ENCODE assay signal across 29 cellular contexts in genomic region chr1:56202186-56202585, GRCh38.
A peak's percentile ranks its signal among the peaks of the same experiment; 100 is the strongest.
DNase-seq lines count a peak whose midpoint lies in the region; ATAC-seq, FAIRE-seq and TF ChIP-seq lines count a peak whose summit lies in the region.
"Had no signal": no experiment of that assay in that cellular context is flagged by ENCODE, and none has a peak within 500 bp of the region (broad histone marks: within the 10 kb centered on the region; RNA-seq: fewer than 3 reads in every experiment).

No MANE protein-coding gene starts in this region.

- H3K4me2 ChIP-seq in PC-9, result no peak overlapping the region
- H3K4me2 ChIP-seq: A549 had no signal

- peaks cover 2% of the 10 kb centered on the region for H3K27me3 ChIP-seq in bronchial epithelial cell (ENCODE audit: control insufficient read depth, insufficient read depth, low read length)
- H3K27me3 ChIP-seq in uterus, result no peaks in the 10 kb centered on the region
- no peaks in the 10 kb centered on the region for H3K27me3 ChIP-seq in PC-9 (ENCODE audit: insufficient read depth, low read depth)
- H3K27me3 ChIP-seq: BE2C, Peyer's patch had no signal

- H3K27ac ChIP-seq in uterus (peak overlapping the region; percentile 48 to 57), PC-9 (no peak overlapping the region)
- H3K27ac ChIP-seq: A549, Peyer's patch had no signal

- peaks cover 44% of the 10 kb centered on the region for H3K4me1 Mint-ChIP-seq in nephron
- H3K4me1 Mint-ChIP-seq: CD8-positive, alpha-beta memory T cell had no signal

- H3K9me3 ChIP-seq in uterus (no peaks in the 10 kb centered on the region), PC-9 (ENCODE audit: insufficient read depth, low read depth) (0 out of 2 replicates have a peak, but pooled peaks cover 5% of the 10 kb centered on the region)
- H3K9me3 ChIP-seq: A549, BE2C, HAP-1, Peyer's patch had no signal

- no TSS peak for BruUV-seq in PC-9 (replicated peaks; lab: Mats Ljungman, UMichigan)

- no peaks in the 10 kb centered on the region for H4K20me1 ChIP-seq in PC-9 (ENCODE audit: insufficient read depth)

- peak; percentile 36 for FAIRE-seq in bronchial epithelial cell (lab: Jason Lieb, UNC)
- FAIRE-seq: A549, GM12878, HTR-8/SVneo, K562 had no signal

- peak; percentile 21 for DNase-seq in LHCN-M2 (ENCODE audit: low read depth)
- peak; percentile 46 for DNase-seq in bronchial epithelial cell (ENCODE audit: low read depth)
- DNase-seq in uterus, result no peak
- no peak for DNase-seq in left ventricle myocardium superior
- no peak for DNase-seq in activated CD4-positive, alpha-beta T cell treated with anti-CD3 and anti-CD28 coated beads for 4 hours
- DNase-seq in PC-9, result no peak
- DNase-seq: BE2C; CD8-positive, alpha-beta memory T cell; DMS 273 treated with DMSO at 0.1 percent for 48 hours; DMS79; EL; GDM1; GOT3; HFFc6; MM.1S; NCI-H2029 treated with DMSO at 0.1 percent for 48 hours; NCI-H2171; NCI-H226; NCI-H510A; NCI-H69; Peyer's patch; SHP77 treated with DMSO at 0.1 percent for 48 hours had no signal

- peaks cover 7% of the 10 kb centered on the region for H3K27me3 Mint-ChIP-seq in nephron (ENCODE audit: low read depth)

- POLR2A ChIA-PET in PC-9 (lab: Charles Lee; ENCODE audit: unreplicated experiment), result no interaction called here

- H3K4me1 ChIP-seq in uterus, result peaks cover 0 to 6% of the 10 kb centered on the region in 2 donors
- H3K4me1 ChIP-seq in PC-9 (replicated peaks; ENCODE audit: insufficient read depth), result peaks cover 10% of the 10 kb centered on the region
- H3K4me1 ChIP-seq: A549, BE2C, HAP-1, Peyer's patch had no signal

- peak overlapping the region in 2 of 3 experiments; percentile 32 to 61 for H3K27ac Mint-ChIP-seq in nephron
- H3K27ac Mint-ChIP-seq: CD14-positive monocyte; CD8-positive, alpha-beta memory T cell; HFFc6 had no signal

- TF ChIP-seq POLR2A in uterus (IDR thresholded peaks at IDR 0.05), result no peak

- H3K79me2 ChIP-seq in PC-9 (ENCODE audit: low read depth), result no peaks in the 10 kb centered on the region

- H3K4me3 ChIP-seq in bronchial epithelial cell (ENCODE audit: low read depth, low read length) (no peak overlapping the region), uterus (no peak overlapping the region), PC-9 (no peak overlapping the region)
- H3K4me3 ChIP-seq: A549, GM12878, HAP-1, K562, Peyer's patch had no signal

- intact Hi-C loops in uterus (cut with DNase I; ENCODE audit: low total_unique reads), result no loop called here
- intact Hi-C loops in left ventricle myocardium superior (cut with micrococcal nuclease), result no loop called here
- intact Hi-C loops in PC-9 (cut with micrococcal nuclease; ENCODE audit: unreplicated experiment), result no loop called here

- no peak overlapping the region for H2AFZ ChIP-seq in PC-9

- H3K9me2 ChIP-seq in PC-9 (ENCODE audit: insufficient read depth), result no peaks in the 10 kb centered on the region

- no peaks in the 10 kb centered on the region for H3K36me3 ChIP-seq in bronchial epithelial cell (ENCODE audit: control insufficient read depth, insufficient read depth, low read length)
- no peaks in the 10 kb centered on the region for H3K36me3 ChIP-seq in uterus
- H3K36me3 ChIP-seq in PC-9 (ENCODE audit: low read depth), result no peaks in the 10 kb centered on the region
- H3K36me3 ChIP-seq: BE2C, HAP-1, Peyer's patch had no signal

- peaks cover 7% of the 10 kb centered on the region for H3K9me3 Mint-ChIP-seq in nephron

- H3K36me3 Mint-ChIP-seq in nephron (ENCODE audit: low read depth), result no peaks in the 10 kb centered on the region
- H3K36me3 Mint-ChIP-seq: CD14-positive monocyte; CD8-positive, alpha-beta memory T cell had no signal

- no peaks in the 10 kb centered on the region for H3F3A ChIP-seq in PC-9 (ENCODE audit: insufficient read depth, low read depth)

- CTCF ChIA-PET in PC-9 (lab: Charles Lee), result no interaction called here

- no peak for ATAC-seq in left ventricle myocardium superior
- ATAC-seq: A549, K562 had no signal

- TF ChIP-seq CTCF in bronchial epithelial cell (IDR thresholded peaks at IDR 0.05; ENCODE audit: insufficient read depth, low read length, severe bottlenecking) (no peak), nephron (IDR thresholded peaks at IDR 0.05; ENCODE audit: unreplicated experiment in 3 of 3) (no peak), uterus (IDR thresholded peaks at IDR 0.05) (no peak), PC-9 (conservative IDR thresholded peaks at IDR 0.05) (no peak)

- no peak overlapping the region for H3K4me3 Mint-ChIP-seq in nephron
- H3K4me3 Mint-ChIP-seq: CD14-positive monocyte; CD8-positive, alpha-beta memory T cell; HFFc6 had no signal

Comparison
In these comparisons a context has a peak if more than half of its experiments do, and no peak if none do; other contexts are left out.
1. DNase-seq: peak in LHCN-M2 (single experiment) and bronchial epithelial cell (single experiment); none in uterus (0 of 2), left ventricle myocardium superior (single experiment), activated CD4-positive, alpha-beta T cell treated with anti-CD3 and anti-CD28 coated beads for 4 hours (0 of 2) and PC-9 (0 of 2).